ENCODE assay signal across 9 cellular contexts in the genomic region with DNA sequence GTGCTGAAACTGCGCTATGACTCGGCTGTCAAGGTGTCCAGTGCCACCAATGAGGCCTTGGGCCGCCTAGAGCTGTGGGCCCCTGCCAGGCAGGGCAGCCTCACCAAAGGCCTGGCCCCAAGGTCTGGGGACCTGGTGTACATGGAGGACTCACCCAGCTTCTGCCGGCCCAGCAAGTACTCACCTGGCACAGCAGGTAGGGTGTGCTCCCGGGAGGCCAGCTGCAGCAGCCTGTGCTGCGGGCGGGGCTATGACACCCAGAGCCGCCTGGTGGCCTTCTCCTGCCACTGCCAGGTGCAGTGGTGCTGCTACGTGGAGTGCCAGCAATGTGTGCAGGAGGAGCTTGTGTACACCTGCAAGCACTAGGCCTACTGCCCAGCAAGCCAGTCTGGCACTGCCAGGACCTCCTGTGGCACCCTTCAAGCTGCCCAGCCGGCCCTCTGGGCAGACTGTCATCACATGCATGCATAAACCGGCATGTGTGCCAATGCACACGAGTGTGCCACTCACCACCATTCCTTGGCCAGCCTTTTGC. TPM values are rescaled to one million over a fixed set of nuclear protein-coding genes. Genes with fewer than 3 reads are reported as not detected.
DNase-seq lines count a peak whose midpoint lies in the region; ATAC-seq and TF ChIP-seq lines count a peak whose summit lies in the region.
"Had no signal": no experiment of that assay in that cellular context is flagged by ENCODE, and none has a peak within 500 bp of the region (broad histone marks: within the 10 kb centered on the region; RNA-seq: fewer than 3 reads in every experiment).

No MANE protein-coding gene starts in this region.

- intact Hi-C loops in naive thymus-derived CD4-positive, alpha-beta T cell (cut with micrococcal nuclease), result no loop called here
- intact Hi-C loops in sigmoid colon (cut with DNase I), result no loop called here

- H3K4me3 ChIP-seq in Karpas-422 (ENCODE audit: low read length), result no peak overlapping the region
- no peak overlapping the region for H3K4me3 ChIP-seq in naive thymus-derived CD4-positive, alpha-beta T cell (ENCODE audit: low read length)
- no peak overlapping the region for H3K4me3 ChIP-seq in sigmoid colon

- no peaks in the 10 kb centered on the region for H3K9me3 Mint-ChIP-seq in memory B cell
- H3K9me3 Mint-ChIP-seq in naive thymus-derived CD4-positive, alpha-beta T cell, result no peaks in the 10 kb centered on the region
- no peaks in the 10 kb centered on the region for H3K9me3 Mint-ChIP-seq in stimulated activated effector memory CD8-positive, alpha-beta T cell treated with anti-CD3 and anti-CD28 coated beads, Interleukin-12 subunit alpha, Interleukin-12 subunit beta, amount 100 ng/mL, for 72 hours

- H3K4me3 Mint-ChIP-seq in memory B cell, result no peak overlapping the region
- H3K4me3 Mint-ChIP-seq in naive thymus-derived CD4-positive, alpha-beta T cell, result peak overlapping the region in 1 of 10 donors; percentile 9
- H3K4me3 Mint-ChIP-seq in stimulated activated effector memory CD8-positive, alpha-beta T cell treated with anti-CD3 and anti-CD28 coated beads, Interleukin-12 subunit alpha, Interleukin-12 subunit beta, amount 100 ng/mL, for 72 hours, result no peak overlapping the region

- POLR2A ChIA-PET in naive thymus-derived CD4-positive, alpha-beta T cell (lab: Charles Lee), result no interaction called here

- H3K27me3 ChIP-seq in Karpas-422 (ENCODE audit: low read length) (no peaks in the 10 kb centered on the region), sigmoid colon (no peaks in the 10 kb centered on the region)
- H3K27me3 ChIP-seq in naive thymus-derived CD4-positive, alpha-beta T cell (ENCODE audit: control insufficient read depth in 2 of 2, insufficient read depth in 2 of 2, low read length in 2 of 2), result no peaks in the 10 kb centered on the region

- H3K9ac ChIP-seq in Karpas-422 (ENCODE audit: low read length), result no peak overlapping the region

- H3K4me1 Mint-ChIP-seq in memory B cell, result peaks cover 3% of the 10 kb centered on the region
- H3K4me1 Mint-ChIP-seq in naive thymus-derived CD4-positive, alpha-beta T cell, result peaks cover 0 to 13% (median 0%) of the 10 kb centered on the region in 7 donors
- H3K4me1 Mint-ChIP-seq in stimulated activated effector memory CD8-positive, alpha-beta T cell treated with anti-CD3 and anti-CD28 coated beads, Interleukin-12 subunit alpha, Interleukin-12 subunit beta, amount 100 ng/mL, for 72 hours, result peaks cover 5% of the 10 kb centered on the region

- CTCF ChIA-PET in naive thymus-derived CD4-positive, alpha-beta T cell (lab: Charles Lee), result no interaction called here

- no peaks in the 10 kb centered on the region for H3K36me3 Mint-ChIP-seq in memory B cell
- H3K36me3 Mint-ChIP-seq in naive thymus-derived CD4-positive, alpha-beta T cell, result no peaks in the 10 kb centered on the region
- no peaks in the 10 kb centered on the region for H3K36me3 Mint-ChIP-seq in stimulated activated effector memory CD8-positive, alpha-beta T cell treated with anti-CD3 and anti-CD28 coated beads, Interleukin-12 subunit alpha, Interleukin-12 subunit beta, amount 100 ng/mL, for 72 hours

- no peak overlapping the region for H2AFZ ChIP-seq in Karpas-422 (ENCODE audit: low read length)

- no peak overlapping the region for H3K27ac ChIP-seq in Karpas-422 (ENCODE audit: low read length)
- no peak overlapping the region for H3K27ac ChIP-seq in naive thymus-derived CD4-positive, alpha-beta T cell (ENCODE audit: low read depth, low read length)
- no peak overlapping the region for H3K27ac ChIP-seq in sigmoid colon

- H3K27ac Mint-ChIP-seq in memory B cell, result no peak overlapping the region
- H3K27ac Mint-ChIP-seq in naive thymus-derived CD4-positive, alpha-beta T cell, result no peak overlapping the region
- H3K27ac Mint-ChIP-seq in stimulated activated effector memory CD8-positive, alpha-beta T cell treated with anti-CD3 and anti-CD28 coated beads, Interleukin-12 subunit alpha, Interleukin-12 subunit beta, amount 100 ng/mL, for 72 hours, result no peak overlapping the region

- TF ChIP-seq EP300 in sigmoid colon (IDR thresholded peaks at IDR 0.05), result no peak

- H3K9me3 ChIP-seq in Karpas-422 (ENCODE audit: low read length) (no peaks in the 10 kb centered on the region), sigmoid colon (no peaks in the 10 kb centered on the region)
- no peaks in the 10 kb centered on the region for H3K9me3 ChIP-seq in naive thymus-derived CD4-positive, alpha-beta T cell (ENCODE audit: control insufficient read depth in 2 of 3, low read length in 3 of 3)

- H3K36me3 ChIP-seq in Karpas-422 (ENCODE audit: insufficient read depth, low read length) (no peaks in the 10 kb centered on the region), sigmoid colon (no peaks in the 10 kb centered on the region)
- H3K36me3 ChIP-seq in naive thymus-derived CD4-positive, alpha-beta T cell (ENCODE audit: control insufficient read depth in 2 of 3, insufficient read depth in 3 of 3, low read length in 3 of 3), result no peaks in the 10 kb centered on the region

- H3K4me1 ChIP-seq in Karpas-422 (ENCODE audit: low read length) (no peaks in the 10 kb centered on the region), sigmoid colon (no peaks in the 10 kb centered on the region)
- H3K4me1 ChIP-seq in naive thymus-derived CD4-positive, alpha-beta T cell (ENCODE audit: control insufficient read depth in 2 of 2, insufficient read depth in 2 of 2, low read length in 2 of 2), result no peaks in the 10 kb centered on the region

- ATAC-seq in memory B cell (ENCODE audit: low read depth), result peak; percentile 79
- ATAC-seq in naive thymus-derived CD4-positive, alpha-beta T cell, result no peak
- ATAC-seq in stimulated activated effector memory CD8-positive, alpha-beta T cell treated with anti-CD3 and anti-CD28 coated beads, Interleukin-12 subunit alpha, Interleukin-12 subunit beta, amount 100 ng/mL, for 72 hours, result no peak

- no peaks in the 10 kb centered on the region for H3K9me2 ChIP-seq in Karpas-422 (replicated peaks; ENCODE audit: insufficient read depth, low read length)

- H3K27me3 Mint-ChIP-seq in memory B cell, result peaks cover 2% of the 10 kb centered on the region
- H3K27me3 Mint-ChIP-seq in naive thymus-derived CD4-positive, alpha-beta T cell, result no peaks in the 10 kb centered on the region

- peak in 1 of 4 experiments; percentile 23 for TF ChIP-seq CTCF in sigmoid colon (IDR thresholded peaks at IDR 0.05)

- DNase-seq in ELF-1 (ENCODE audit: low read depth, low spot score) (peak; percentile 65), Karpas-422 (peak; percentile 74), SW480 (ENCODE audit: low spot score) (peak; percentile 75), memory B cell (ENCODE audit: low spot score in 2 of 2) (no peak), sigmoid colon (no peak), Kasumi-1 (lab: John Stamatoyannopoulos, UW) (no peak)
- DNase-seq in naive thymus-derived CD4-positive, alpha-beta T cell, result no peak
- no peak for DNase-seq in stimulated activated effector memory CD8-positive, alpha-beta T cell treated with anti-CD3 and anti-CD28 coated beads, Interleukin-12 subunit alpha, Interleukin-12 subunit beta, amount 100 ng/mL, for 72 hours (ENCODE audit: low spot score in 2 of 2)
- DNase-seq: amniotic stem cell had no signal

- no peak for TF ChIP-seq POLR2A in sigmoid colon (IDR thresholded peaks at IDR 0.05)

- H4K20me1 ChIP-seq in Karpas-422 (ENCODE audit: insufficient read depth, low read depth, low read length), result no peaks in the 10 kb centered on the region

- H3K79me2 ChIP-seq in Karpas-422 (ENCODE audit: low read length), result no peaks in the 10 kb centered on the region

- 40 to 71% methylated on average over 12 of the region's 12 CpGs for WGBS in sigmoid colon, 2 donors

- no peak overlapping the region for H3K4me2 ChIP-seq in Karpas-422 (ENCODE audit: low read depth, low read length, poor library complexity, severe bottlenecking)

RNA-seq across cellular contexts. Expression of a gene that starts 25.0 kb away (rescaled TPM):
- total RNA-seq in Karpas-422 (2014; rRNA removed; shearing (Covaris generic); ENCODE audit: low replicate concordance), result not detected in 2 replicates
- total RNA-seq in naive thymus-derived CD4-positive, alpha-beta T cell, result not detected
- not detected for polyA plus RNA-seq in naive thymus-derived CD4-positive, alpha-beta T cell
- total RNA-seq in sigmoid colon, result not detected
- under 1 TPM in 1 of 3 donors, not detected in 2; 0.03 TPM for polyA plus RNA-seq in sigmoid colon

RNA-seq across cellular contexts. Expression of a gene that starts 46.5 kb away (rescaled TPM):
- 36.8 and 59.1 TPM in 2 replicates for total RNA-seq in Karpas-422 (2014; rRNA removed; shearing (Covaris generic); ENCODE audit: low replicate concordance)
- total RNA-seq in naive thymus-derived CD4-positive, alpha-beta T cell, result 10 to 100 TPM; 62.1 to 95.5 (median 71.0) TPM
- 10 to 100 TPM; 44.5 to 58.7 TPM for polyA plus RNA-seq in naive thymus-derived CD4-positive, alpha-beta T cell
- total RNA-seq in sigmoid colon, result 10 to 100 TPM; 35.0 to 47.0 (median 41.5) TPM
- polyA plus RNA-seq in sigmoid colon, result 10 to 100 TPM; 21.6 to 30.9 (median 29.8) TPM

RNA-seq across cellular contexts. Expression of a gene that starts 57.9 kb away (rescaled TPM):
- 1.2 and 2.0 TPM in 2 replicates for total RNA-seq in Karpas-422 (2014; rRNA removed; shearing (Covaris generic); ENCODE audit: low replicate concordance)
- under 1 TPM in 1 of 5 experiments, not detected in 4; 0.24 TPM for total RNA-seq in naive thymus-derived CD4-positive, alpha-beta T cell
- polyA plus RNA-seq in naive thymus-derived CD4-positive, alpha-beta T cell, result under 1 TPM in 1 of 2 donors, not detected in 1; 0.07 TPM
- total RNA-seq in sigmoid colon, result under 1 TPM in 3 of 4 donors, not detected in 1; 0.49 to 0.71 (median 0.54) TPM
- under 1 TPM; under 0.01 to 0.57 (median 0.23) TPM for polyA plus RNA-seq in sigmoid colon

Comparison
In these comparisons a context has a peak if more than half of its experiments do, and no peak if none do; other contexts are left out.
1. DNase-seq: peak in ELF-1 (single experiment), Karpas-422 (single experiment) and SW480 (single experiment); none in memory B cell (0 of 2), naive thymus-derived CD4-positive, alpha-beta T cell (0 of 9), sigmoid colon (single experiment), stimulated activated effector memory CD8-positive, alpha-beta T cell treated with anti-CD3 and anti-CD28 coated beads, Interleukin-12 subunit alpha, Interleukin-12 subunit beta, amount 100 ng/mL, for 72 hours (0 of 2) and Kasumi-1 (0 of 2).